ENCODE assay signal across 17 cellular contexts in genomic region chrX:155382529-155382967, GRCh38. TPM values are rescaled to one million over a fixed set of nuclear protein-coding genes. Genes with fewer than 3 reads are reported as not detected.
DNase-seq lines count a peak whose midpoint lies in the region; ATAC-seq and TF ChIP-seq lines count a peak whose summit lies in the region.
"Not testable (repeated sequence)": the region's sequence is repeated elsewhere in the genome, so short reads cannot be mapped to it uniquely, and the experiment has no call there.
"Had no signal": no experiment of that assay in that cellular context is flagged by ENCODE, and none has a peak within 500 bp of the region (broad histone marks: within the 10 kb centered on the region; RNA-seq: fewer than 3 reads in every experiment).

No MANE protein-coding gene starts in this region.

- not testable (repeated sequence) for H3K27me3 Mint-ChIP-seq in activated CD4-positive, alpha-beta T cell treated with anti-CD3 and anti-CD28 coated beads for 36 hours

- not testable (repeated sequence) for TF ChIP-seq CTCF in gastrocnemius medialis (IDR thresholded peaks at IDR 0.05 in 4 of 5, conservative IDR thresholded peaks at IDR 0.05 in 1 of 5)

- ATAC-seq in GM18517 (IDR thresholded peaks at IDR 0.05; ENCODE audit: unreplicated experiment): peak; percentile 37
- peak; percentile 46 for ATAC-seq in GM19452 (IDR thresholded peaks at IDR 0.05; ENCODE audit: unreplicated experiment)
- peak; percentile 54 for ATAC-seq in GM21825 (IDR thresholded peaks at IDR 0.05; ENCODE audit: unreplicated experiment)
- ATAC-seq in HG02981 (IDR thresholded peaks at IDR 0.05; ENCODE audit: unreplicated experiment): peak; percentile 45
- ATAC-seq in HG03439 (IDR thresholded peaks at IDR 0.05; ENCODE audit: unreplicated experiment): peak; percentile 42
- peak; percentile 42 for ATAC-seq in activated CD4-positive, alpha-beta T cell treated with anti-CD3 and anti-CD28 coated beads for 36 hours
- peak; percentile 69 to 73 for ATAC-seq in left cardiac atrium
- peak; percentile 72 to 81 for ATAC-seq in gastrocnemius medialis

- in situ Hi-C loops in gastrocnemius medialis (cut with MboI; ENCODE audit: low sequenced_read_pairs in 4 of 4): not testable (repeated sequence)

- intact Hi-C loops in activated CD4-positive, alpha-beta T cell treated with anti-CD3 and anti-CD28 coated beads for 36 hours (cut with DNase I, micrococcal nuclease); left cardiac atrium (cut with DNase I); gastrocnemius medialis (cut with DNase I; ENCODE audit: low total_unique reads): not testable (repeated sequence)

- not testable (repeated sequence) for H3K27ac Mint-ChIP-seq in activated CD4-positive, alpha-beta T cell treated with anti-CD3 and anti-CD28 coated beads for 36 hours

- DNase-seq in activated CD4-positive, alpha-beta T cell treated with anti-CD3 and anti-CD28 coated beads for 36 hours; left cardiac atrium; gastrocnemius medialis: not testable (repeated sequence)

- peaks cover 11% of the 10 kb centered on the region for H3K4me1 Mint-ChIP-seq in activated CD4-positive, alpha-beta T cell treated with anti-CD3 and anti-CD28 coated beads for 36 hours

- H3K36me3 ChIP-seq in gastrocnemius medialis: not testable (repeated sequence)

- H3K36me3 Mint-ChIP-seq in activated CD4-positive, alpha-beta T cell treated with anti-CD3 and anti-CD28 coated beads for 36 hours (ENCODE audit: low read depth): not testable (repeated sequence)

- POLR2A ChIA-PET in activated CD4-positive, alpha-beta T cell treated with anti-CD3 and anti-CD28 coated beads for 36 hours (lab: Charles Lee): not testable (repeated sequence)

- not testable (repeated sequence) for H3K4me3 Mint-ChIP-seq in activated CD4-positive, alpha-beta T cell treated with anti-CD3 and anti-CD28 coated beads for 36 hours

- not testable (repeated sequence) for H3K4me1 ChIP-seq in gastrocnemius medialis

- not testable (repeated sequence) for H3K27me3 ChIP-seq in gastrocnemius medialis

- not testable (repeated sequence) for H3K27ac ChIP-seq in gastrocnemius medialis

- H3K4me3 ChIP-seq in gastrocnemius medialis: not testable (repeated sequence)

- CTCF ChIA-PET in activated CD4-positive, alpha-beta T cell treated with anti-CD3 and anti-CD28 coated beads for 36 hours (lab: Charles Lee): not testable (repeated sequence)

- H3K9me3 ChIP-seq in gastrocnemius medialis: not testable (repeated sequence)

- not testable (repeated sequence) for TF ChIP-seq POLR2A in gastrocnemius medialis (IDR thresholded peaks at IDR 0.05)

- H3K9me3 Mint-ChIP-seq in activated CD4-positive, alpha-beta T cell treated with anti-CD3 and anti-CD28 coated beads for 36 hours (ENCODE audit: low read depth): not testable (repeated sequence)

RNA-seq across cellular contexts. Expression of gene F8A2, which starts 0.7 kb away (rescaled TPM):
- not detected for total RNA-seq in activated CD4-positive, alpha-beta T cell treated with anti-CD3 and anti-CD28 coated beads for 36 hours
- not detected for total RNA-seq in left cardiac atrium
- total RNA-seq in gastrocnemius medialis: not detected
- total RNA-seq: esophagus squamous epithelium; G401; H7; kidney; MCF 10A; mucosa of gallbladder; smooth muscle cell; T-helper 2 cell treated with Interferon-gamma antibody and Interleukin-4, amounts not matched to agents 100 ng/mL and 5 ng/mL, for 36 hours; urinary bladder had no signal

RNA-seq across cellular contexts. Expression of gene CLIC2, which starts 48.1 kb away (rescaled TPM):
- total RNA-seq in activated CD4-positive, alpha-beta T cell treated with anti-CD3 and anti-CD28 coated beads for 36 hours: under 1 TPM; 0.43 to 0.88 TPM
- total RNA-seq in left cardiac atrium (10 to 100 TPM; 14.6 to 20.1 TPM), gastrocnemius medialis (10 to 100 TPM in 1 of 4 donors, 1 to 10 TPM in 3; 4.5 to 13.3 (median 7.7) TPM)
